14 cellular contexts compared by ENCODE assay signal in the genomic region with DNA sequence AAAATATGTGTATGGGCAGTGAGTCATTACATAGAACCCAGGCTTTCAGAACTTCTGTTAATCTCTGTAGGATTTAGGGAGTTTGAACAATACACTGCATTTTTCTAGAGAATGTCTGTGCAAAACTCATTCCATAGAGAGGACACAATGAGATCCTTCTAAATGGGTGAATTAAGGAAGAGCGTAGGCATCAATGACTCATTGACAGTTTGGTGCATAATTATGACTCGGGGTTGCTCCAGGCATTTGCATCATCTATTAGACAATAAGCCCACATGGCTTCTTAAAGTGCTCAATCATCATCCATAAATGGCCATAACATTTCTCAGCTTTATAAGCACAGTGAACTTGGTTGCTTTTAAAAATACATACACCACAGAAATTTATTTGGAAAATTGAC.
"Had no signal": no experiment of that assay in that cellular context is flagged by ENCODE, and none has a peak within 500 bp of the region (broad histone marks: within the 10 kb centered on the region; RNA-seq: fewer than 3 reads in every experiment).

No MANE protein-coding gene starts in this region.

- H3K27ac ChIP-seq: ascending aorta, colonic mucosa, left lung, prostate gland, right lobe of liver, spleen had no signal

- H3K36me3 ChIP-seq: ascending aorta, colonic mucosa, left lung, prostate gland, right lobe of liver, spleen had no signal

- DNase-seq: activated B cell treated with CpG ODN at 0.5 μM for 24 hours; activated CD4-positive, alpha-beta T cell treated with anti-CD3 and anti-CD28 coated beads, Interleukin-2, amount 10 ng/mL, durations not matched to agents 24 days and 14 days; activated naive CD4-positive, alpha-beta T cell; activated naive CD8-positive, alpha-beta T cell treated with anti-CD3 and anti-CD28 coated beads, Interleukin-2, amount 50 U/mL, for 24 hours; colonic mucosa; left lung; mesenchymal stem cell; occipital lobe; right lobe of liver; spleen; stimulated activated CD4-positive, alpha-beta T cell treated with anti-CD3 and anti-CD28 coated beads, Interleukin-1b, Interleukin-23, amount 100 ng/mL, for 48 hours; stimulated activated naive CD4-positive, alpha-beta T cell had no signal

- H3K9me3 ChIP-seq: ascending aorta, colonic mucosa, left lung, prostate gland, right lobe of liver, spleen had no signal

- H3K4me1 ChIP-seq: ascending aorta, colonic mucosa, left lung, prostate gland, right lobe of liver, spleen had no signal

- H3K4me3 ChIP-seq: ascending aorta, colonic mucosa, left lung, prostate gland, right lobe of liver, spleen had no signal

- H3K27me3 ChIP-seq: ascending aorta, colonic mucosa, left lung, right lobe of liver, spleen had no signal
